11 cellular contexts compared by ENCODE assay signal in the genomic region with DNA sequence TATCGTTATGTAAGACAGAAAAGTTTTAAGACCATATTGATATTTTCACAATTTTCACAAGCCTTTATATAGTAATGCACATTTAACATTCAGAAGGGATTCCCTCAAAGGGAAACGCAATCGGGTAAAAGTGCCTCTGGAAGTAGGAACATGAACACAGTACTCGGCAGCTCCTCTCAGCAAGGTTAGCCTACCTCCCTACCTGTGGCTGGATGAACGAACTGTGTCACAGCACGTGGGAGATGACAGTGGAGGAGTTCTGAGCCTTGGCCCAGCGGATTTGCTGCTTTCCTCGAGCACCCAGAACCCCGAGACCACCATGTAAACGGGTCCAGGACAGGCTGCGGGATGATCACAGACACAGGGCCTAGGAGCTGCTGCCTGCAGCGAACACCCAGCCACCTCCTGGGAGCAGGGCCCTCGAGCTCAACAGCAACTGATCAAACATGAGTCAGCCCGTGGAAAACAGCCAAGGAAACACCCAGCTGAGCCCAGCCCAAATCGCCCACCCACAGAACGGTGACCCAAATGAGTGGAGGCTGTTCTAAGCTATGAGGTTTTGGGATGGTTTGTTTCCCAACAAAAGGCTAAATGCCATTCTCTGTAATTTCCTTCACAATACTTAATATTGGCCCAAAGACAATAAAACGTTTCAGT. TPM values are rescaled to one million over a fixed set of nuclear protein-coding genes. Genes with fewer than 3 reads are reported as not detected.
DNase-seq lines count a peak whose midpoint lies in the region; ATAC-seq and TF ChIP-seq lines count a peak whose summit lies in the region.
"Had no signal": no experiment of that assay in that cellular context is flagged by ENCODE, and none has a peak within 500 bp of the region (broad histone marks: within the 10 kb centered on the region; RNA-seq: fewer than 3 reads in every experiment).

No MANE protein-coding gene starts in this region.

- intact Hi-C loops in A673 (cut with micrococcal nuclease; ENCODE audit: unreplicated experiment), result no loop called here

- H3K27ac ChIP-seq in A673 (ENCODE audit: low read depth, low read length, poor library complexity, severe bottlenecking), result peak overlapping the region; percentile 52
- peak overlapping the region; percentile 60 to 83 for H3K27ac ChIP-seq in coronary artery
- H3K27ac ChIP-seq in lung (ENCODE audit: low read depth in 1 of 2, low read length in 1 of 2), result peak overlapping the region; percentile 1 to 10
- H3K27ac ChIP-seq in WERI-Rb-1, result no peak overlapping the region

- POLR2A ChIA-PET in A673 (lab: Charles Lee; ENCODE audit: low non-redundant PET), result no interaction called here

- TF ChIP-seq CTCF in A673 (conservative IDR thresholded peaks at IDR 0.05; ENCODE audit: low read depth, low read length) (no peak), coronary artery (IDR thresholded peaks at IDR 0.05) (no peak), lung (IDR thresholded peaks at IDR 0.05; ENCODE audit: control extremely low read depth, extremely low read depth) (no peak), WERI-Rb-1 (IDR thresholded peaks at IDR 0.05; ENCODE audit: low read depth, low read length) (no peak)

- no peak for TF ChIP-seq RAD21 in Ishikawa (IDR thresholded peaks at IDR 0.05; ENCODE audit: low read depth)

- peak; percentile 91 for ATAC-seq in lung (ENCODE audit: insufficient read depth, low FRiP score)
- no peak for ATAC-seq in HG03135 (IDR thresholded peaks at IDR 0.05; ENCODE audit: unreplicated experiment)

- WGBS in lung, 2 donors, result 61 to 81% methylated on average over 17 of the region's 17 CpGs

- TF ChIP-seq EP300 in Ishikawa (IDR thresholded peaks at IDR 0.05; ENCODE audit: borderline replicate concordance), result no peak

- peaks cover 53% of the 10 kb centered on the region for H3K4me1 ChIP-seq in A673 (ENCODE audit: insufficient read depth, low read length, poor library complexity, severe bottlenecking)
- peaks cover 4 to 11% of the 10 kb centered on the region in 2 donors for H3K4me1 ChIP-seq in lung (ENCODE audit: control insufficient read depth in 2 of 2, insufficient read depth in 2 of 2, low read length in 2 of 2)

- DNase-seq in A673 (ENCODE audit: low spot score) (peak; percentile 86), coronary artery (ENCODE audit: low spot score) (peak; percentile 92), lung (ENCODE audit: low spot score) (peak; percentile 78), NK-92 (lab: John Stamatoyannopoulos, UW; ENCODE audit: unreplicated experiment) (no peak), NCI-H446 treated with DMSO at 0.1 percent for 48 hours (lab: John Stamatoyannopoulos, UW) (no peak), WERI-Rb-1 (no peak)
- DNase-seq: activated CD4-positive, alpha-beta T cell treated with anti-CD3 and anti-CD28 coated beads for 1 hour; NCI-H526 had no signal

- H3K9me3 ChIP-seq in A673 (ENCODE audit: low read depth, low read length, poor library complexity, severe bottlenecking) (no peaks in the 10 kb centered on the region), lung (ENCODE audit: control insufficient read depth in 2 of 2, insufficient read depth in 1 of 2, low read length in 1 of 2) (peaks cover 0 to 3% of the 10 kb centered on the region in 2 donors), WERI-Rb-1 (ENCODE audit: severe bottlenecking) (peaks cover 6% of the 10 kb centered on the region)

- CTCF ChIA-PET in A673 (lab: Charles Lee), result interaction anchor here (0.8 kb wide), 1 partner anchor 24 kb away, joined by 3 read pairs; no protein-coding TSS in a partner anchor

- no TSS peak for BruUV-seq in A673 (replicated peaks; lab: Mats Ljungman, UMichigan)

- H3K36me3 ChIP-seq in A673 (ENCODE audit: insufficient read depth, low read length, poor library complexity, severe bottlenecking) (no peaks in the 10 kb centered on the region), lung (ENCODE audit: control insufficient read depth in 2 of 2, insufficient read depth in 2 of 2, low read length in 2 of 2) (no peaks in the 10 kb centered on the region), WERI-Rb-1 (no peaks in the 10 kb centered on the region)

- H3K4me3 ChIP-seq in A673 (ENCODE audit: low read depth, low read length, poor library complexity, severe bottlenecking), result no peak overlapping the region
- H3K4me3 ChIP-seq in coronary artery, result peak overlapping the region; percentile 14
- H3K4me3 ChIP-seq in lung, result no peak overlapping the region
- H3K4me3 ChIP-seq in WERI-Rb-1 (ENCODE audit: low read depth, low read length), result no peak overlapping the region

- no peaks in the 10 kb centered on the region for H3K27me3 ChIP-seq in A673 (replicated peaks; ENCODE audit: insufficient read depth, low read depth, low read length, poor library complexity)
- no peaks in the 10 kb centered on the region for H3K27me3 ChIP-seq in lung (ENCODE audit: control insufficient read depth, insufficient read depth)
- peaks cover 96% of the 10 kb centered on the region for H3K27me3 ChIP-seq in WERI-Rb-1 (ENCODE audit: insufficient read depth, low read depth, severe bottlenecking)

TF ChIP-seq in Ishikawa, 13 proteins besides CTCF, POLR2A, EP300 and RAD21:
- peak; percentile 66 for TF ChIP-seq NFIC (IDR thresholded peaks at IDR 0.05)
- no peak for TF ChIP-seq ZBTB7A (IDR thresholded peaks at IDR 0.05; ENCODE audit: low read depth)

RNA-seq across cellular contexts. Expression of gene FAT1, which starts 30.4 kb away (rescaled TPM):
- total RNA-seq in A673 (2021), result 99.3 and 107 TPM in 2 replicates
- 100 to 1,000 TPM; 122 to 318 TPM for total RNA-seq in lung
- 10 to 100 TPM; 19.4 to 22.5 TPM for polyA plus RNA-seq in lung
- polyA plus RNA-seq: CD14-positive monocyte had no signal

Comparison
In these comparisons a context has a peak if more than half of its experiments do, and no peak if none do; other contexts are left out.
1. DNase-seq: peak in A673 (single experiment), coronary artery (single experiment) and lung (single experiment); none in NK-92 (single experiment), NCI-H446 treated with DMSO at 0.1 percent for 48 hours (single experiment) and WERI-Rb-1 (single experiment).